Comparison of ENCODE assay signal across 8 cellular contexts in genomic region chr15:67091073-67091965, GRCh38. TPM values are rescaled to one million over a fixed set of nuclear protein-coding genes. Genes with fewer than 3 reads are reported as not detected.
DNase-seq lines count a peak whose midpoint lies in the region; ATAC-seq, FAIRE-seq and TF ChIP-seq lines count a peak whose summit lies in the region.

No MANE protein-coding gene starts in this region.

- H3K27me3 Mint-ChIP-seq in stimulated activated naive CD8-positive, alpha-beta T cell treated with anti-CD3 and anti-CD28 coated beads, Interleukin-15, amount 100 ng/mL, for 72 hours: peaks cover 18% of the 10 kb centered on the region

- H3K27me3 ChIP-seq in ACC112 (ENCODE audit: insufficient read depth, low read length): no peaks in the 10 kb centered on the region
- no peaks in the 10 kb centered on the region for H3K27me3 ChIP-seq in lower lobe of right lung (ENCODE audit: low read depth)

- DNase-seq in GM19239 (ENCODE audit: insufficient read length, low spot score) (no peak), SW 1271 (lab: John Stamatoyannopoulos, UW) (peak; percentile 91 to 98), astrocyte of the cerebellum (ENCODE audit: low read depth) (peak; percentile 90), lower lobe of right lung (peak; percentile 69), midbrain (lab: John Stamatoyannopoulos, UW) (no peak)
- DNase-seq in stimulated activated naive CD8-positive, alpha-beta T cell treated with anti-CD3 and anti-CD28 coated beads, Interleukin-15, amount 100 ng/mL, for 72 hours: peak; percentile 70 to 88

- H3K27ac ChIP-seq in ACC112 (ENCODE audit: low read depth, low read length): peak overlapping the region; percentile 85
- peak overlapping the region; percentile 51 for H3K27ac ChIP-seq in lower lobe of right lung

- peaks cover 68% of the 10 kb centered on the region for H3K4me1 ChIP-seq in ACC112 (ENCODE audit: control insufficient read depth, insufficient read depth, low read length, unreplicated experiment)
- H3K4me1 ChIP-seq in lower lobe of right lung: peaks cover 69% of the 10 kb centered on the region

- peaks cover 95% of the 10 kb centered on the region for H3K79me2 ChIP-seq in ACC112 (ENCODE audit: control insufficient read depth, insufficient read depth, low read length, unreplicated experiment)

- H2AFZ ChIP-seq in ACC112 (ENCODE audit: low read length, unreplicated experiment): no peak overlapping the region

- FAIRE-seq in GM19239 (lab: Jason Lieb, UNC): peak; percentile 80

- ATAC-seq in HG03457 (IDR thresholded peaks at IDR 0.05; ENCODE audit: unreplicated experiment) (peak; percentile 47), lower lobe of right lung (peak; percentile 75 to 79)
- ATAC-seq in stimulated activated naive CD8-positive, alpha-beta T cell treated with anti-CD3 and anti-CD28 coated beads, Interleukin-15, amount 100 ng/mL, for 72 hours: peak; percentile 97

- TF ChIP-seq CTCF in astrocyte of the cerebellum (IDR thresholded peaks at IDR 0.05; ENCODE audit: low read depth, low read length, missing control alignments): no peak
- no peak for TF ChIP-seq CTCF in lower lobe of right lung (IDR thresholded peaks at IDR 0.05)

- H3K9me3 Mint-ChIP-seq in stimulated activated naive CD8-positive, alpha-beta T cell treated with anti-CD3 and anti-CD28 coated beads, Interleukin-15, amount 100 ng/mL, for 72 hours: no peaks in the 10 kb centered on the region

- peaks cover 98% of the 10 kb centered on the region for H3K4me1 Mint-ChIP-seq in stimulated activated naive CD8-positive, alpha-beta T cell treated with anti-CD3 and anti-CD28 coated beads, Interleukin-15, amount 100 ng/mL, for 72 hours

- peaks cover 19% of the 10 kb centered on the region; the same call in 1 of the 2 replicates for H3K36me3 ChIP-seq in ACC112 (ENCODE audit: insufficient read depth, low read length)
- H3K36me3 ChIP-seq in lower lobe of right lung: peaks cover 6% of the 10 kb centered on the region

- peak overlapping the region; percentile 4; the same call in 1 of the 2 replicates for H3K4me3 ChIP-seq in ACC112 (ENCODE audit: low read depth, low read length)
- H3K4me3 ChIP-seq in astrocyte of the cerebellum (ENCODE audit: low read depth, low read length): no peak overlapping the region
- no peak overlapping the region for H3K4me3 ChIP-seq in lower lobe of right lung

- intact Hi-C loops in lower lobe of right lung (cut with DNase I): no loop called here

- H3K27ac Mint-ChIP-seq in stimulated activated naive CD8-positive, alpha-beta T cell treated with anti-CD3 and anti-CD28 coated beads, Interleukin-15, amount 100 ng/mL, for 72 hours: peak overlapping the region; percentile 94 to 97

- no peaks in the 10 kb centered on the region for H3K9me3 ChIP-seq in lower lobe of right lung

- peak overlapping the region; percentile 70 to 76 for H3K4me3 Mint-ChIP-seq in stimulated activated naive CD8-positive, alpha-beta T cell treated with anti-CD3 and anti-CD28 coated beads, Interleukin-15, amount 100 ng/mL, for 72 hours

- in situ Hi-C loops in astrocyte of the cerebellum (cut with HindIII; ENCODE audit: low sequenced_read_pairs): no loop called here

RNA-seq across cellular contexts. Expression of gene SMAD3, which starts 25.9 kb away (rescaled TPM):
- 25.7 TPM for total RNA-seq in lower lobe of right lung

Comparison
In these comparisons a context has a peak if more than half of its experiments do, and no peak if none do; other contexts are left out.
1. DNase-seq: peak in SW 1271 (2 of 2), astrocyte of the cerebellum (single experiment), lower lobe of right lung (single experiment) and stimulated activated naive CD8-positive, alpha-beta T cell treated with anti-CD3 and anti-CD28 coated beads, Interleukin-15, amount 100 ng/mL, for 72 hours (2 of 2); none in GM19239 (single experiment) and midbrain (single experiment).
2. ATAC-seq: peak in every context shown above with its lines; median percentile 97 in stimulated activated naive CD8-positive, alpha-beta T cell treated with anti-CD3 and anti-CD28 coated beads, Interleukin-15, amount 100 ng/mL, for 72 hours; 77 in lower lobe of right lung; 47 in HG03457.